In the genomic region with DNA sequence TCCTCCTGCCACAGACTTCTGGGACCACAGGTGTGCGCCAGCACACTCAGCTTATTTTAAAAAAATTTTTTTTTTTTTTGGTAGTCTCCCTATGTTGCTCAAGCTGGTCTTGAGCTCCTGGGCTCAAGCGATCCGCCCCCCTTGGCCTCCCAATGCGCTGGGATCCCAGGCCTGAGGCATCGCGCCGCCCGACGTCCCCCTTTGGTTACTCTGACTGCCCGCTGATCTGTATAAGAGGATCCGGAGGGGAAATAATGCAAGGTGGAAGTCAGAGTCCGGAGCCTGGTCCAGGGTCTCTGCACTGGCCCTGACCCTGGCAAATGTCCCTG, we compare ENCODE assay signal across 8 cellular contexts. TPM values are rescaled to one million over a fixed set of nuclear protein-coding genes. Genes with fewer than 3 reads are reported as not detected.
DNase-seq lines count a peak whose midpoint lies in the region; ATAC-seq and TF ChIP-seq lines count a peak whose summit lies in the region.

No MANE protein-coding gene starts in this region.

- intact Hi-C loops in left lung (cut with DNase I), result no loop called here

- H3K9me3 Mint-ChIP-seq in activated naive CD8-positive, alpha-beta T cell treated with anti-CD3 and anti-CD28 coated beads, Interleukin-2, amount 50 U/mL, for 24 hours, result peaks cover 4% of the 10 kb centered on the region

- TF ChIP-seq POLR2A in tibial nerve (IDR thresholded peaks at IDR 0.05), result no peak

- peak overlapping the region; percentile 91 for H3K27ac Mint-ChIP-seq in activated naive CD8-positive, alpha-beta T cell treated with anti-CD3 and anti-CD28 coated beads, Interleukin-2, amount 50 U/mL, for 24 hours

- peak; percentile 1 for DNase-seq in activated gamma-delta T cell treated with anti-CD3 and anti-CD28 coated beads, Interleukin-2, amount 50 U/mL, for 16 hours (ENCODE audit: low read depth)
- DNase-seq in activated gamma-delta T cell (lab: John Stamatoyannopoulos, UW) (no peak), left lung (peak in 1 of 2 donors; percentile 35), tibial nerve (ENCODE audit: low spot score in 2 of 2) (no peak), UCSD-AML1 (lab: John Stamatoyannopoulos, UW; ENCODE audit: unreplicated experiment) (no peak), NCI-H2196 treated with DMSO at 0.1 percent for 48 hours (lab: John Stamatoyannopoulos, UW; ENCODE audit: unreplicated experiment) (no peak)
- DNase-seq in activated naive CD8-positive, alpha-beta T cell treated with anti-CD3 and anti-CD28 coated beads, Interleukin-2, amount 50 U/mL, for 24 hours, result no peak
- DNase-seq in activated effector memory CD4-positive, alpha-beta T cell treated with Interleukin-2 at 50 U/mL for 16 hours, result no peak

- peaks cover 17% of the 10 kb centered on the region for H3K36me3 Mint-ChIP-seq in activated naive CD8-positive, alpha-beta T cell treated with anti-CD3 and anti-CD28 coated beads, Interleukin-2, amount 50 U/mL, for 24 hours (ENCODE audit: low read depth)

- 12 to 16% methylated on average over 11 to 12 of the region's 12 CpGs for WGBS in tibial nerve, 2 donors

- H3K36me3 ChIP-seq in left lung, result peaks cover 0 to 12% of the 10 kb centered on the region in 2 donors
- H3K36me3 ChIP-seq in tibial nerve, result peaks cover under 1 to 34% (median 10%) of the 10 kb centered on the region in 3 donors

- ATAC-seq in activated naive CD8-positive, alpha-beta T cell treated with anti-CD3 and anti-CD28 coated beads, Interleukin-2, amount 50 U/mL, for 24 hours, result no peak
- no peak for ATAC-seq in left lung

- H3K27me3 ChIP-seq in left lung (no peaks in the 10 kb centered on the region), tibial nerve (no peaks in the 10 kb centered on the region)

- H3K4me3 ChIP-seq in left lung (peak overlapping the region; percentile 77 to 97), tibial nerve (peak overlapping the region; percentile 72 to 96 (median 84))

- peak overlapping the region; percentile 93 for H3K4me3 Mint-ChIP-seq in activated naive CD8-positive, alpha-beta T cell treated with anti-CD3 and anti-CD28 coated beads, Interleukin-2, amount 50 U/mL, for 24 hours

- H3K27ac ChIP-seq in left lung (peak overlapping the region; percentile 85), tibial nerve (peak overlapping the region; percentile 82 to 94 (median 91))

- peaks cover 33% of the 10 kb centered on the region for H3K4me1 Mint-ChIP-seq in activated naive CD8-positive, alpha-beta T cell treated with anti-CD3 and anti-CD28 coated beads, Interleukin-2, amount 50 U/mL, for 24 hours

- peaks cover 9 to 23% of the 10 kb centered on the region in 2 donors for H3K4me1 ChIP-seq in left lung
- H3K4me1 ChIP-seq in tibial nerve, result peaks cover 3 to 25% (median 17%) of the 10 kb centered on the region in 4 donors

- no peaks in the 10 kb centered on the region for H3K27me3 Mint-ChIP-seq in activated naive CD8-positive, alpha-beta T cell treated with anti-CD3 and anti-CD28 coated beads, Interleukin-2, amount 50 U/mL, for 24 hours

- TF ChIP-seq EP300 in tibial nerve (IDR thresholded peaks at IDR 0.05), result no peak

- H3K9me3 ChIP-seq in left lung (no peaks in the 10 kb centered on the region), tibial nerve (peaks cover 0 to 5% (median 0%) of the 10 kb centered on the region in 4 donors)

- TF ChIP-seq CTCF in left lung (IDR thresholded peaks at IDR 0.05) (no peak), tibial nerve (IDR thresholded peaks at IDR 0.05) (no peak)

RNA-seq across cellular contexts. Expression of a gene that starts 0.5 kb away (rescaled TPM):
- total RNA-seq in left lung (10 to 100 TPM; 12.0 to 13.8 TPM), tibial nerve (10 to 100 TPM; 16.2 to 24.7 (median 20.3) TPM)

RNA-seq across cellular contexts. Expression of a gene that starts 9.1 kb away (rescaled TPM):
- 1 to 10 TPM in 1 of 2 donors, under 1 TPM in 1; 0.96 to 1.1 TPM for total RNA-seq in left lung
- total RNA-seq in tibial nerve, result 1 to 10 TPM in 3 of 4 donors, not detected in 1; 1.0 to 5.2 (median 1.8) TPM

RNA-seq across cellular contexts. Expression of a gene that starts 40.3 kb away (rescaled TPM):
- total RNA-seq in left lung (10 to 100 TPM; 53.5 to 55.3 TPM), tibial nerve (10 to 100 TPM; 68.4 to 94.3 (median 85.1) TPM)

RNA-seq across cellular contexts. Expression of a gene that starts 48.6 kb away (rescaled TPM):
- 10 to 100 TPM; 37.9 to 38.7 TPM for total RNA-seq in left lung
- 10 to 100 TPM; 37.8 to 75.6 (median 55.6) TPM for total RNA-seq in tibial nerve
